Comparison of ENCODE assay signal across 24 cellular contexts in the genomic region with DNA sequence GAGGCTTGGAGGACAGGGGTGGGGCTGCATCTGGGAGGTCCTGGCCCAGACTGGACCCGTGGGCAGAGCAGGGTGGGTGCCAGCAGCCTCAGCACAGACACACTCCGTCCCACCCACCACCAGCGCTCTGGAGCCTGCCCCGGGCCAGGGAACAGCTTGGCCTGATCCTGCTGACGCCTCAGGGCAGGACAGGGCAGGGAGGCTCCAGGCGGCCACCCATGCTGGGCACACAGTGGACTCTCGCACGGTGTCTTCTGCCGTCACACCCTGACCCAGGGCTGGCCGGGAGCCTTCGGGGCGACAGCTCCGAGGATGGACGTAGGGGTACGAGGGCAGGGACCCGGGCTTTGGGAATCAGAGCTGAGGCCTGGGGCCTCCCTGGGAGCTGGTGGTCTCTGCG. TPM values are rescaled to one million over a fixed set of nuclear protein-coding genes. Genes with fewer than 3 reads are reported as not detected.
A peak's percentile ranks its signal among the peaks of the same experiment; 100 is the strongest.
DNase-seq lines count a peak whose midpoint lies in the region; ATAC-seq and TF ChIP-seq lines count a peak whose summit lies in the region.
"Had no signal": no experiment of that assay in that cellular context is flagged by ENCODE, and none has a peak within 500 bp of the region (broad histone marks: within the 10 kb centered on the region; RNA-seq: fewer than 3 reads in every experiment).

No MANE protein-coding gene starts in this region.

- H3K27ac ChIP-seq in H9 (ENCODE audit: insufficient read length, low read depth, low read length) (no peak overlapping the region), RWPE1 (0 out of 2 replicates have a peak overlapping the region, but pooled peaks have one; percentile 7), trophoblast cell (ENCODE audit: low read depth, low read length) (no peak overlapping the region)
- H3K27ac ChIP-seq: A549, KMS-11, SK-N-MC had no signal

- no peak overlapping the region for H2AFZ ChIP-seq in H9 (ENCODE audit: low read length)
- H2AFZ ChIP-seq in trophoblast cell (ENCODE audit: insufficient read depth, low read length, poor library complexity) = no peak overlapping the region
- H2AFZ ChIP-seq: GM23338 had no signal

- H3K27me3 ChIP-seq in H9 (ENCODE audit: insufficient read depth, low read length) (no peaks in the 10 kb centered on the region), trophoblast cell (ENCODE audit: insufficient read depth, low read length) (no peaks in the 10 kb centered on the region)

- no peak for ATAC-seq in GM19395 (IDR thresholded peaks at IDR 0.05; ENCODE audit: unreplicated experiment)
- no peak for ATAC-seq in T-cell (replicated peaks in 1 of 4)
- ATAC-seq: GM23338 had no signal

- H2BK15ac ChIP-seq in H9 (ENCODE audit: low read depth, low read length) = no peak overlapping the region

- H4K5ac ChIP-seq in H9 (ENCODE audit: insufficient read length, low read depth, low read length) = no peak overlapping the region

- H4K91ac ChIP-seq in H9 (ENCODE audit: insufficient read length, low read depth, low read length) (no peak overlapping the region), trophoblast cell (ENCODE audit: low read depth, low read length) (peak overlapping the region; percentile 55)

- no peak overlapping the region for H3T11ph ChIP-seq in H9 (ENCODE audit: low read length)

- H2BK120ac ChIP-seq in H9 (ENCODE audit: low read depth, low read length, poor library complexity, severe bottlenecking) (no peak overlapping the region), trophoblast cell (ENCODE audit: insufficient read depth, low read length, poor library complexity) (peak overlapping the region; percentile 30)

- no CpG with 5 or more reads among the region's 17 CpGs for WGBS in H9 (ENCODE audit: extremely low coverage, insufficient read length, low lambda C conversion rate)
- no CpG with 5 or more reads among the region's 17 CpGs for WGBS in trophoblast cell (ENCODE audit: extremely low coverage, insufficient coverage, insufficient read length)

- H3K14ac ChIP-seq in H9 (ENCODE audit: insufficient read depth, low read length) (0 out of 2 replicates have a peak overlapping the region, but pooled peaks have one; percentile 16), trophoblast cell (ENCODE audit: low read length) (no peak overlapping the region)

- no peaks in the 10 kb centered on the region for H4K20me1 ChIP-seq in H9 (ENCODE audit: control insufficient read depth, insufficient read depth, insufficient read length)

- TF ChIP-seq CTCF in H9 (conservative IDR thresholded peaks at IDR 0.05) (no peak), RWPE1 (conservative IDR thresholded peaks at IDR 0.05; ENCODE audit: low read depth) (no peak)

- H3K4me3 Mint-ChIP-seq in H9 (no peak overlapping the region), T-cell (no peak overlapping the region)
- H3K4me3 Mint-ChIP-seq: CD4-positive, alpha-beta memory T cell; GM23338; IgD-negative memory B cell had no signal

- H3K9ac ChIP-seq in H9 (ENCODE audit: extremely low read depth, insufficient read length, low read length) (no peak overlapping the region), trophoblast cell (ENCODE audit: low read length) (no peak overlapping the region)
- H3K9ac ChIP-seq: KMS-11 had no signal

- CTCF ChIA-PET in RWPE1 (lab: Yijun Ruan, JAX) (interaction anchor here (0.7 kb wide), 1 partner anchor 19 kb away, joined by 3 read pairs; no protein-coding TSS in a partner anchor), T-cell (lab: Charles Lee) (no interaction called here)

- H3K79me2 ChIP-seq in H9 (ENCODE audit: insufficient read depth, low read length) = no peaks in the 10 kb centered on the region
- H3K79me2 ChIP-seq in trophoblast cell (ENCODE audit: control insufficient read depth, insufficient read depth, low read length, poor library complexity) = no peaks in the 10 kb centered on the region

- H3K4me1 ChIP-seq in H9 (ENCODE audit: insufficient read depth, low read length) (peaks cover 2% of the 10 kb centered on the region; the same call in 1 of the 2 replicates), trophoblast cell (ENCODE audit: control insufficient read depth in 1 of 2, insufficient read depth in 2 of 2, low read length in 2 of 2) (no peaks in the 10 kb centered on the region)

- H3K4me1 Mint-ChIP-seq in H9 (peaks cover 7 to 12% of the 10 kb centered on the region in 2 experiments), T-cell (peaks cover 12 to 28% (median 19%) of the 10 kb centered on the region in 3 donors)

- no peak overlapping the region for H3K4me3 ChIP-seq in trophoblast cell (ENCODE audit: low read depth, low read length)
- H3K4me3 ChIP-seq: A549, GM23338, SK-N-MC had no signal

- H2BK5ac ChIP-seq in H9 (ENCODE audit: insufficient read length, low read length) (no peak overlapping the region), trophoblast cell (ENCODE audit: low read depth, low read length, poor library complexity) (no peak overlapping the region)

- H3K79me1 ChIP-seq in H9 (ENCODE audit: insufficient read depth, low read depth, low read length, poor library complexity, severe bottlenecking) (no peaks in the 10 kb centered on the region), trophoblast cell (ENCODE audit: low read length) (peaks cover 9% of the 10 kb centered on the region)

- no peak overlapping the region for H3K4me2 ChIP-seq in H9 (ENCODE audit: insufficient read depth, insufficient read length, low read length)
- H3K4me2 ChIP-seq in trophoblast cell (ENCODE audit: low read length) = no peak overlapping the region
- H3K4me2 ChIP-seq: A549, GM23338, KMS-11 had no signal

- H3K27ac Mint-ChIP-seq in H9 (no peak overlapping the region), T-cell (no peak overlapping the region)
- H3K27ac Mint-ChIP-seq: CD4-positive, alpha-beta memory T cell; GM23338 had no signal

- H3K23me2 ChIP-seq in H9 (ENCODE audit: insufficient read length, low read depth, low read length, poor library complexity, severe bottlenecking) = no peaks in the 10 kb centered on the region

- H3K27me3 Mint-ChIP-seq in H9 (ENCODE audit: low read depth) (peaks cover 16% of the 10 kb centered on the region), T-cell (no peaks in the 10 kb centered on the region)
- H3K27me3 Mint-ChIP-seq: CD4-positive, alpha-beta memory T cell had no signal

- H3K36me3 ChIP-seq in trophoblast cell (ENCODE audit: control insufficient read depth in 1 of 2, insufficient read depth in 2 of 2, low read length in 2 of 2) = no peaks in the 10 kb centered on the region

- no peak overlapping the region for H3K56ac ChIP-seq in H9 (ENCODE audit: insufficient read length, low read depth, low read length)

- no peak overlapping the region for H2AK5ac ChIP-seq in H9 (ENCODE audit: insufficient read length, low read length)
- H2AK5ac ChIP-seq in trophoblast cell (ENCODE audit: low read length) = no peak overlapping the region

- POLR2A ChIA-PET in RWPE1 (lab: Yijun Ruan, JAX; ENCODE audit: low non-redundant PET) (no interaction called here), T-cell (lab: Charles Lee) (no interaction called here)

- H3K9me3 Mint-ChIP-seq in H9 (no peaks in the 10 kb centered on the region), T-cell (no peaks in the 10 kb centered on the region)
- H3K9me3 Mint-ChIP-seq: CD4-positive, alpha-beta memory T cell; GM23338; IgD-negative memory B cell had no signal

- H4K8ac ChIP-seq in H9 (replicated peaks; ENCODE audit: insufficient read length, low read depth, low read length) (no peak overlapping the region), trophoblast cell (ENCODE audit: low read depth, low read length) (peak overlapping the region; percentile 31)

- H2BK12ac ChIP-seq in H9 (ENCODE audit: insufficient read length, low read depth, low read length) = no peak overlapping the region
- H2BK12ac ChIP-seq in trophoblast cell (ENCODE audit: low read length) = no peak overlapping the region

- DNase-seq in H9 = no peak
- no peak for DNase-seq in RWPE1 (ENCODE audit: low spot score)
- DNase-seq in trophoblast cell = no peak
- DNase-seq in T-cell = no peak
- no peak for DNase-seq in DMS114 treated with DMSO at 0.1 percent for 48 hours (lab: John Stamatoyannopoulos, UW; ENCODE audit: unreplicated experiment)
- DNase-seq: AML-193; C1 segment of cervical spinal cord; CD4-positive, alpha-beta memory T cell; COR-L47; HCEC 1CT; MM.1S; NCI-H1694; NCI-H2029 treated with DMSO at 0.1 percent for 48 hours; NCI-H2227 treated with DMSO at 0.1 percent for 48 hours; NCI-H69; RPMI8226; SIG-M5 had no signal

- H3K23ac ChIP-seq in H9 (ENCODE audit: insufficient read length, low read depth, low read length) (no peak overlapping the region), trophoblast cell (ENCODE audit: low read length) (no peak overlapping the region)

- H3K9me3 ChIP-seq in H9 (ENCODE audit: control insufficient read depth, low read depth, low read length) = no peaks in the 10 kb centered on the region
- H3K9me3 ChIP-seq in trophoblast cell (ENCODE audit: insufficient read depth, low read depth, low read length) = no peaks in the 10 kb centered on the region
- H3K9me3 ChIP-seq: A549 had no signal

- H3K4ac ChIP-seq in H9 (ENCODE audit: low read depth, low read length) = no peak overlapping the region
- no peak overlapping the region for H3K4ac ChIP-seq in trophoblast cell (ENCODE audit: low read depth, low read length)

- H3K36me3 Mint-ChIP-seq in H9 (ENCODE audit: insufficient read depth in 1 of 3, low read depth in 3 of 3) (no peaks in the 10 kb centered on the region), T-cell (no peaks in the 10 kb centered on the region)
- H3K36me3 Mint-ChIP-seq: CD4-positive, alpha-beta memory T cell; IgD-negative memory B cell had no signal

- H3K18ac ChIP-seq in H9 (ENCODE audit: insufficient read length, low read depth, low read length) (no peak overlapping the region), trophoblast cell (ENCODE audit: low read length) (no peak overlapping the region)

- no peak overlapping the region for H2BK20ac ChIP-seq in H9 (ENCODE audit: low read depth, low read length, poor library complexity, severe bottlenecking)

- no peak overlapping the region for H4K12ac ChIP-seq in trophoblast cell (ENCODE audit: low read depth, low read length)

RNA-seq across cellular contexts. Expression of gene PTGDS, which starts 8.2 kb away (rescaled TPM):
- total RNA-seq in H9 (2021) = 3.6 and 4.8 TPM in 2 replicates
- polyA plus RNA-seq in trophoblast cell (2013) = 4.4 and 4.7 TPM in 2 replicates
- total RNA-seq in T-cell = 10 to 100 TPM in 4 of 5 donors, 1 to 10 TPM in 1; 9.6 to 56.6 (median 26.4) TPM
- total RNA-seq: NCI-H460 had no signal
- polyA plus RNA-seq: IgD-negative memory B cell had no signal

RNA-seq across cellular contexts. Expression of gene LCNL1, which starts 13.6 kb away (rescaled TPM):
- total RNA-seq in H9 (2021) = 0.18 and 0.20 TPM in 2 replicates
- polyA plus RNA-seq in trophoblast cell (2013) = 0.15 and 0.17 TPM in 2 replicates
- total RNA-seq in T-cell = 1 to 10 TPM in 3 of 5 donors, under 1 TPM in 2; 0.29 to 2.2 (median 1.3) TPM
- total RNA-seq: GM23338, NCI-H460 had no signal
- polyA plus RNA-seq: CD4-positive, alpha-beta memory T cell; IgD-negative memory B cell had no signal

RNA-seq across cellular contexts. Expression of gene LCN12, which starts 17.1 kb away (rescaled TPM):
- 2.1 and 4.5 TPM in 2 replicates for total RNA-seq in H9 (2021)
- 0.25 and 0.31 TPM in 2 replicates for polyA plus RNA-seq in trophoblast cell (2013)
- total RNA-seq in T-cell = 1 to 10 TPM; 1.1 to 3.3 (median 2.2) TPM
- polyA plus RNA-seq: CD4-positive, alpha-beta memory T cell; IgD-negative memory B cell had no signal

RNA-seq across cellular contexts. Expression of gene PAXX, which starts 23.1 kb away (rescaled TPM):
- 46.8 and 51.2 TPM in 2 replicates for total RNA-seq in H9 (2021)
- polyA plus RNA-seq in trophoblast cell (2013) = 85.0 and 88.0 TPM in 2 replicates
- total RNA-seq in T-cell = 100 to 1,000 TPM in 4 of 5 donors, 10 to 100 TPM in 1; 81.3 to 173 (median 127) TPM

RNA-seq across cellular contexts. Expression of gene C8G, which starts 24.1 kb away (rescaled TPM):
- total RNA-seq in H9 (2021) = 0.96 and 1.3 TPM in 2 replicates
- polyA plus RNA-seq in trophoblast cell (2013) = 1.2 and 2.2 TPM in 2 replicates
- 1 to 10 TPM; 1.7 to 3.8 (median 3.2) TPM for total RNA-seq in T-cell
- total RNA-seq: GM23338, NCI-H460 had no signal
- polyA plus RNA-seq: GM23338, IgD-negative memory B cell had no signal
